9 cellular contexts compared by ENCODE assay signal in genomic region chr6:15017251-15017650, GRCh38.
A peak's percentile ranks its signal among the peaks of the same experiment; 100 is the strongest.
DNase-seq lines count a peak whose midpoint lies in the region; ATAC-seq and TF ChIP-seq lines count a peak whose summit lies in the region.
"Had no signal": no experiment of that assay in that cellular context is flagged by ENCODE, and none has a peak within 500 bp of the region (broad histone marks: within the 10 kb centered on the region; RNA-seq: fewer than 3 reads in every experiment).

No MANE protein-coding gene starts in this region.

- H3K36me3 ChIP-seq in BLaER1 (no peaks in the 10 kb centered on the region), H7 (replicated peaks; ENCODE audit: control insufficient read depth, insufficient read depth, low read length) (no peaks in the 10 kb centered on the region; the same call in 1 of the 2 replicates), right lobe of liver (no peaks in the 10 kb centered on the region)

- peaks cover 21% of the 10 kb centered on the region for H3K4me1 Mint-ChIP-seq in activated T-helper 17 cell treated with anti-CD3 and anti-CD28 coated beads, Interleukin-2, amount 50 U/mL, for 72 hours

- no peak for TF ChIP-seq POLR2A in right lobe of liver (IDR thresholded peaks at IDR 0.05)

- H3K27ac Mint-ChIP-seq in activated T-helper 17 cell treated with anti-CD3 and anti-CD28 coated beads, Interleukin-2, amount 50 U/mL, for 72 hours = no peak overlapping the region

- H3K4me3 ChIP-seq in BLaER1 = no peak overlapping the region
- no peak overlapping the region for H3K4me3 ChIP-seq in H7 (ENCODE audit: insufficient read depth, low read depth, low read length)
- H3K4me3 ChIP-seq in right lobe of liver = no peak overlapping the region

- intact Hi-C loops in right lobe of liver (cut with DNase I) = no loop called here

- H3K27ac ChIP-seq in BLaER1 (no peak overlapping the region), right lobe of liver (no peak overlapping the region)

- H3K27me3 Mint-ChIP-seq in activated T-helper 17 cell treated with anti-CD3 and anti-CD28 coated beads, Interleukin-2, amount 50 U/mL, for 72 hours = peaks cover 6% of the 10 kb centered on the region

- peak overlapping the region; percentile 53 for H3K4me2 ChIP-seq in BLaER1

- H3K4me1 ChIP-seq in BLaER1 (peaks cover 24% of the 10 kb centered on the region), right lobe of liver (no peaks in the 10 kb centered on the region)

- DNase-seq in H7 (peak; percentile 80), iris pigment epithelial cell (ENCODE audit: low read depth) (peak; percentile 25), right lobe of liver (no peak)
- no peak for DNase-seq in activated effector memory CD4-positive, alpha-beta T cell treated with Interleukin-2 at 50 U/mL for 16 hours
- DNase-seq: midbrain had no signal

- 45% methylated on average over 10 of the region's 10 CpGs for WGBS in right lobe of liver (ENCODE audit: insufficient coverage, low coverage, low lambda C conversion rate, missing lambda C conversion rate)

- H3K9me3 ChIP-seq in BLaER1 = no peaks in the 10 kb centered on the region; the same call in 1 of the 2 replicates
- no peaks in the 10 kb centered on the region for H3K9me3 ChIP-seq in right lobe of liver

- H3K9ac ChIP-seq in BLaER1 = no peak overlapping the region

- H3K9me3 Mint-ChIP-seq in activated T-helper 17 cell treated with anti-CD3 and anti-CD28 coated beads, Interleukin-2, amount 50 U/mL, for 72 hours = no peaks in the 10 kb centered on the region

- H3K27me3 ChIP-seq in BLaER1 = no peaks in the 10 kb centered on the region
- no peaks in the 10 kb centered on the region for H3K27me3 ChIP-seq in H7 (ENCODE audit: control insufficient read depth, insufficient read depth, low read length)
- no peaks in the 10 kb centered on the region for H3K27me3 ChIP-seq in right lobe of liver

- peak; percentile 25 for ATAC-seq in activated T-helper 17 cell treated with anti-CD3 and anti-CD28 coated beads, Interleukin-2, amount 50 U/mL, for 72 hours (replicated peaks)
- ATAC-seq in right lobe of liver (no peak), HG02610 (IDR thresholded peaks at IDR 0.05; ENCODE audit: unreplicated experiment) (no peak), GM21825 (IDR thresholded peaks at IDR 0.05; ENCODE audit: unreplicated experiment) (no peak)

- H3K4me3 Mint-ChIP-seq in activated T-helper 17 cell treated with anti-CD3 and anti-CD28 coated beads, Interleukin-2, amount 50 U/mL, for 72 hours = peak overlapping the region; percentile 38

- H4K20me1 ChIP-seq in BLaER1 = no peaks in the 10 kb centered on the region

- no peak for TF ChIP-seq CTCF in right lobe of liver (IDR thresholded peaks at IDR 0.05)

- H3K36me3 Mint-ChIP-seq in activated T-helper 17 cell treated with anti-CD3 and anti-CD28 coated beads, Interleukin-2, amount 50 U/mL, for 72 hours (ENCODE audit: low read depth) = no peaks in the 10 kb centered on the region

Comparison
In these comparisons a context has a peak if more than half of its experiments do, and no peak if none do; other contexts are left out.
1. DNase-seq: peak in H7 (single experiment) and iris pigment epithelial cell (single experiment); none in right lobe of liver (0 of 3) and activated effector memory CD4-positive, alpha-beta T cell treated with Interleukin-2 at 50 U/mL for 16 hours (single experiment).